ENCODE assay signal across 30 cellular contexts in genomic region chr3:103950676-103951075, GRCh38.
"Had no signal": no experiment of that assay in that cellular context is flagged by ENCODE, and none has a peak within 500 bp of the region (broad histone marks: within the 10 kb centered on the region; RNA-seq: fewer than 3 reads in every experiment).

No MANE protein-coding gene starts in this region.

- H3K27me3 ChIP-seq: MG63 had no signal

- H3K36me3 ChIP-seq: MG63 had no signal

- H3K4me2 ChIP-seq: KMS-11 had no signal

- DNase-seq: Karpas-422, Kasumi-1, MG63, MM.1S, MV-4-11, NCI-H1048, NCI-H1092, NCI-H1092 treated with DMSO at 0.1 percent for 48 hours, NCI-H1105, NCI-H1105 treated with DMSO at 0.1 percent for 48 hours, NCI-H1417 treated with DMSO at 0.1 percent for 48 hours, NCI-H1436, NCI-H146, NCI-H1694, NCI-H1694 treated with DMSO at 0.1 percent for 48 hours, NCI-H187, NCI-H187 treated with DMSO at 0.1 percent for 48 hours, NCI-H1930, NCI-H2029, NCI-H2029 treated with DMSO at 0.1 percent for 48 hours, NCI-H2081 treated with DMSO at 0.1 percent for 48 hours, NCI-H2107, NCI-H2171, NCI-H2171 treated with DMSO at 0.1 percent for 48 hours, NCI-H2227 treated with DMSO at 0.1 percent for 48 hours, NCI-H226, NCI-H446, NCI-H446 treated with DMSO at 0.1 percent for 48 hours, NCI-H510A had no signal

- H3K4me3 ChIP-seq: MG63 had no signal

- H3K9me3 ChIP-seq: MG63 had no signal

- H3K27ac ChIP-seq: KMS-11 had no signal

- H3K9ac ChIP-seq: KMS-11 had no signal
